ENCODE assay signal across 2 cellular contexts in the genomic region with DNA sequence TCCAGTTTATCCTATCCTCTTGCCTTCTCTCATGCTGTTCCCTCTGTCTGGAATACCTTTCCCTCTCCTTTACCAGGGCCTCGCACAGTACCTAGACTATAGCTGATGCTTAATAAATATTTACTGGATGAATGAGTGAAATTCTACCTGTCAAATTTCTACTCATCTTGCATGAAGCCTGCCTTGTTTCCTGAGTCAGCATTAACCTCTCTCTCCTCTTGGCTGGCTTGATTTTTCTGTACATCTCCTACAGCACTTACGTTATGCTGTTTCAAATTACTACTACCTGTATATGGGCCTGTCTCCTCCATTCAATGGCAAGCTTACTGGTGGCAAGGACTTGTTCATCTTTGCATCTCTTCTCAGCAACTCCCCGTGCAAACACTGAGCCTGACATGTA.
TF ChIP-seq lines count a peak whose summit lies in the region.

No MANE protein-coding gene starts in this region.

TF ChIP-seq in HepG2, 621 proteins besides CTCF, POLR2A, EP300 and RAD21:
- no peak for TF ChIP-seq TEAD2 (CRISPR knock-in tag; IDR thresholded peaks at IDR 0.05)
- TF ChIP-seq NCOA1 (CRISPR knock-in tag; IDR thresholded peaks at IDR 0.05), result no peak
- peak; percentile 79 to 91 for TF ChIP-seq MAFK (conservative IDR thresholded peaks at IDR 0.05 in 1 of 2, IDR thresholded peaks at IDR 0.05 in 1 of 2; ENCODE audit: low read length in 2 of 2)
- peak; percentile 85 for TF ChIP-seq MAFF (IDR thresholded peaks at IDR 0.05; ENCODE audit: low read depth, low read length)
- TF ChIP-seq MYNN (CRISPR knock-in tag; IDR thresholded peaks at IDR 0.05; ENCODE audit: low read depth), result no peak
TF ChIP-seq in HepG2: peak in this region for 2.

TF ChIP-seq in IMR-90, 13 proteins besides CTCF, POLR2A, EP300 and RAD21:
- TF ChIP-seq BHLHE40 (IDR thresholded peaks at IDR 0.05; ENCODE audit: low read depth, low read length) (no peak), MAFK (IDR thresholded peaks at IDR 0.05; ENCODE audit: low read depth, low read length) (peak; percentile 79)
